Comparison of ENCODE assay signal across 7 cellular contexts in the genomic region with DNA sequence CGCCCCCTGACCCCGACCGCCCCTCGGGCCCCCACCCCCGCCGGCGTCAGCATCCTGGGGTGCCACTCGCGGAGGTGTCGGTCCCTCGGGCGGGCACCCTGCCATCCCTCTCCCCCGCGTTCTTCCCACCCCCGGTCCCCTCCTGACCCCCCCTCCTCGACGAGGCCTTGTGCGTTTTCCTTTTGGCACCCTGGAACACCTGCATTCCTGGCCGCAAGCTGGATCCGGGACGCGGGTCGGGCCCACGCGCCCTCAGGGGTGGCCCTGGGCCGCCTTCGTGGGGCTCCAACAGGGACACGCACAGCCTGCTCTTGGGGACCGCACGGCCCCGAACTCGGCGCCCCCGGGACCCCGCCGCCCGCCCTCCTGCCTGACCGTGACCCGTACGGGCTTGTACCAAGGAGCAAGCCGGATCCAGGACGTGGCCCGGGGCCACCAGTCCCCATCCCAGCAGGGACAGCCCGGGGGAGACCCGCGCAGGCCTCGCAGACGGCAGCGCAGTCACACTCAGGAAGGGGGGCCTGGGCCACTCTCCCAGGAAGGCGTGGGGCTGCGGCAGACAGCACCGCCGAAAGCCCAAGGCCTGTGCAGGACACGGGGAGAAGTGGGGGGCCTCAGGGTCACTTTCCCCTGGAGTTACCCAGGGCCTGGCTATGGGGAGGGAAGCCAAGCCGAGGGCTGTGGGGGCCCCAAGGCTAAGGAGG. TPM values are rescaled to one million over a fixed set of nuclear protein-coding genes. Genes with fewer than 3 reads are reported as not detected.
DNase-seq lines count a peak whose midpoint lies in the region; TF ChIP-seq lines count a peak whose summit lies in the region.

No MANE protein-coding gene starts in this region.

- H3K27me3 Mint-ChIP-seq in activated T-cell treated with anti-CD3 and anti-CD28 coated beads, Interleukin-2, amount 50 U/mL, for 24 hours: no peaks in the 10 kb centered on the region

- DNase-seq in HFF-Myc (ENCODE audit: extremely low read depth, low read depth) (no peak), right atrium auricular region (ENCODE audit: low spot score) (peak; percentile 56), spleen (peak; percentile 91), HT-29 (ENCODE audit: low spot score) (no peak), NOMO-1 treated with dmso at 0.1 percent for 144 hours (lab: John Stamatoyannopoulos, UW; ENCODE audit: unreplicated experiment) (no peak), NCI-H82 (lab: John Stamatoyannopoulos, UW) (no peak)
- peak; percentile 63 for DNase-seq in activated T-cell treated with anti-CD3 and anti-CD28 coated beads, Interleukin-2, amount 50 U/mL, for 24 hours

- H3K27ac Mint-ChIP-seq in activated T-cell treated with anti-CD3 and anti-CD28 coated beads, Interleukin-2, amount 50 U/mL, for 24 hours: peak overlapping the region; percentile 40

- peaks cover 31% of the 10 kb centered on the region for H3K36me3 Mint-ChIP-seq in activated T-cell treated with anti-CD3 and anti-CD28 coated beads, Interleukin-2, amount 50 U/mL, for 24 hours (ENCODE audit: low read depth)

- H3K4me3 ChIP-seq in HFF-Myc (replicated peaks; ENCODE audit: low read depth, low read length) (peak overlapping the region; percentile 77), right atrium auricular region (peak overlapping the region; percentile 75 to 82), spleen (peak overlapping the region; percentile 50 to 91 (median 75))

- WGBS in spleen, 5 donors: 2 to 11% (median 7%) methylated on average over 13 to 55 of the region's 55 CpGs

- H3K36me3 ChIP-seq in right atrium auricular region (no peaks in the 10 kb centered on the region), spleen (peaks cover 0 to 21% (median 0%) of the 10 kb centered on the region in 6 donors)

- H3K4me1 ChIP-seq in right atrium auricular region (peaks cover 0 to 21% of the 10 kb centered on the region in 2 donors), spleen (peaks cover 5 to 53% (median 30%) of the 10 kb centered on the region in 6 donors)

- TF ChIP-seq CTCF in HFF-Myc (IDR thresholded peaks at IDR 0.05; ENCODE audit: low read depth, low read length, missing control alignments): no peak
- no peak for TF ChIP-seq CTCF in right atrium auricular region (IDR thresholded peaks at IDR 0.05)
- TF ChIP-seq CTCF in spleen (IDR thresholded peaks at IDR 0.05 in 8 of 11, conservative IDR thresholded peaks at IDR 0.05 in 3 of 11): no peak

- peak overlapping the region; percentile 51 to 61 for H3K27ac ChIP-seq in right atrium auricular region
- H3K27ac ChIP-seq in spleen: peak overlapping the region; percentile 27 to 93 (median 80)

- H3K9me3 ChIP-seq in right atrium auricular region (no peaks in the 10 kb centered on the region), spleen (no peaks in the 10 kb centered on the region)

- H3K27me3 ChIP-seq in right atrium auricular region (no peaks in the 10 kb centered on the region), spleen (replicated peaks in 1 of 7) (no peaks in the 10 kb centered on the region)

- H3K4me1 Mint-ChIP-seq in activated T-cell treated with anti-CD3 and anti-CD28 coated beads, Interleukin-2, amount 50 U/mL, for 24 hours (ENCODE audit: low read depth): peaks cover 25% of the 10 kb centered on the region

- TF ChIP-seq POLR2A in spleen (IDR thresholded peaks at IDR 0.05): no peak

- H3K4me3 Mint-ChIP-seq in activated T-cell treated with anti-CD3 and anti-CD28 coated beads, Interleukin-2, amount 50 U/mL, for 24 hours: peak overlapping the region; percentile 61

- intact Hi-C loops in spleen (cut with DNase I; ENCODE audit: low total_unique reads): no loop called here

- H3K9me3 Mint-ChIP-seq in activated T-cell treated with anti-CD3 and anti-CD28 coated beads, Interleukin-2, amount 50 U/mL, for 24 hours: no peaks in the 10 kb centered on the region

RNA-seq across cellular contexts. Expression of gene SLC19A1, which starts 0.6 kb away (rescaled TPM):
- total RNA-seq in right atrium auricular region (1 to 10 TPM; 2.2 to 5.3 TPM), spleen (10 to 100 TPM; 21.6 to 52.8 (median 35.0) TPM)
- polyA plus RNA-seq in spleen: 10 to 100 TPM in 2 of 3 donors, 1 to 10 TPM in 1; 7.5 to 17.6 (median 13.3) TPM
- total RNA-seq in HT-29 (2014; rRNA removed; shearing (Covaris generic)): 56.7 and 67.4 TPM in 2 replicates

Comparison
In these comparisons a context has a peak if more than half of its experiments do, and no peak if none do; other contexts are left out.
1. DNase-seq: peak in activated T-cell treated with anti-CD3 and anti-CD28 coated beads, Interleukin-2, amount 50 U/mL, for 24 hours (single experiment), right atrium auricular region (single experiment) and spleen (single experiment); none in HFF-Myc (single experiment), HT-29 (single experiment), NOMO-1 treated with dmso at 0.1 percent for 144 hours (single experiment) and NCI-H82 (single experiment).
2. Peak in every context shown above with its lines, with median percentiles within 50 percentile points of each other: H3K4me3 ChIP-seq.